21 cellular contexts compared by ENCODE assay signal in genomic region chr2:105395691-105396090, GRCh38. TPM values are rescaled to one million over a fixed set of nuclear protein-coding genes. Genes with fewer than 3 reads are reported as not detected.
DNase-seq lines count a peak whose midpoint lies in the region; ATAC-seq, FAIRE-seq and TF ChIP-seq lines count a peak whose summit lies in the region.
"Had no signal": no experiment of that assay in that cellular context is flagged by ENCODE, and none has a peak within 500 bp of the region (broad histone marks: within the 10 kb centered on the region; RNA-seq: fewer than 3 reads in every experiment).

No MANE protein-coding gene starts in this region.

- H3K9ac ChIP-seq in HepG2 (ENCODE audit: insufficient read depth, low read depth, low read length) (0 out of 2 replicates have a peak overlapping the region, but pooled peaks have one; percentile 2), mucosa of rectum (ENCODE audit: low read depth in 1 of 2, low read length in 2 of 2) (peak overlapping the region in 1 of 2 donors; percentile 29)

- TF ChIP-seq EP300 in HepG2 (IDR thresholded peaks at IDR 0.05; ENCODE audit: low read depth in 2 of 2, low read length in 2 of 2) (no peak), HepG2 (CRISPR knock-in tag; IDR thresholded peaks at IDR 0.05; ENCODE audit: borderline replicate concordance) (no peak)

- H3K27ac Mint-ChIP-seq in activated CD4-positive, alpha-beta T cell treated with anti-CD3 and anti-CD28 coated beads, Interleukin-2, amount 10 ng/mL, durations not matched to agents 7 days and 5 days: no peak overlapping the region
- H3K27ac Mint-ChIP-seq: activated CD8-positive, alpha-beta T cell treated with anti-CD3 and anti-CD28 coated beads for 36 hours; naive thymus-derived CD8-positive, alpha-beta T cell; T-helper 2 cell treated with Interferon-gamma antibody and Interleukin-4, amounts not matched to agents 5 μg/mL and 100 μg/mL, for 36 hours had no signal

- no peaks in the 10 kb centered on the region for H4K20me1 ChIP-seq in HepG2 (ENCODE audit: insufficient read depth, low read length)

- CTCF ChIA-PET in HepG2 (lab: Yijun Ruan, JAX; ENCODE audit: low intra/inter-chr PET ratio, low total read pairs): no interaction called here
- CTCF ChIA-PET in activated CD4-positive, alpha-beta T cell treated with anti-CD3 and anti-CD28 coated beads, Interleukin-2, amount 10 ng/mL, durations not matched to agents 7 days and 5 days (lab: Charles Lee): no interaction called here

- TF ChIP-seq CTCF in HepG2 (CRISPR knock-in tag; IDR thresholded peaks at IDR 0.05) (no peak), right lobe of liver (IDR thresholded peaks at IDR 0.05) (no peak), choroid plexus epithelial cell (conservative IDR thresholded peaks at IDR 0.05; ENCODE audit: low read depth, low read length) (no peak), vagina (IDR thresholded peaks at IDR 0.05) (no peak)

- no peak overlapping the region for H3K4me3 ChIP-seq in HepG2 (replicated peaks in 1 of 3; ENCODE audit: insufficient read depth in 1 of 3, low read depth in 2 of 3, low read length in 3 of 3)
- H3K4me3 ChIP-seq in right lobe of liver: no peak overlapping the region
- H3K4me3 ChIP-seq in choroid plexus epithelial cell (ENCODE audit: low read depth, low read length): peak overlapping the region; percentile 100
- H3K4me3 ChIP-seq in mucosa of rectum (ENCODE audit: low read length in 2 of 2): peak overlapping the region in 1 of 2 donors; percentile 45
- H3K4me3 ChIP-seq in vagina: peak overlapping the region in 1 of 2 donors; percentile 84
- H3K4me3 ChIP-seq: GM12878, upper lobe of right lung had no signal

- no peak overlapping the region for H3K4me3 Mint-ChIP-seq in activated CD4-positive, alpha-beta T cell treated with anti-CD3 and anti-CD28 coated beads, Interleukin-2, amount 10 ng/mL, durations not matched to agents 7 days and 5 days
- H3K4me3 Mint-ChIP-seq: activated CD8-positive, alpha-beta T cell treated with anti-CD3 and anti-CD28 coated beads for 36 hours; T-helper 2 cell treated with Interferon-gamma antibody and Interleukin-4, amounts not matched to agents 5 μg/mL and 100 μg/mL, for 36 hours had no signal

- H3K4me2 ChIP-seq in HepG2 (ENCODE audit: low read depth, low read length): peak overlapping the region; percentile 78; the same call in 1 of the 2 replicates

- WGBS in HepG2 (ENCODE audit: low lambda C conversion rate): 96% methylated on average over 7 of the region's 7 CpGs
- WGBS in right lobe of liver (ENCODE audit: insufficient coverage, low coverage, low lambda C conversion rate, missing lambda C conversion rate): 90% methylated on average over 5 of the region's 7 CpGs

- no peak overlapping the region for H2AFZ ChIP-seq in HepG2 (ENCODE audit: low read length)

- in situ Hi-C loops in HepG2 (cut with HindIII; ENCODE audit: extremely low pct_ligation_motif_present, low pct_unique_long_range_greater_than_20kb): no loop called here

- no peaks in the 10 kb centered on the region for H3K9me3 ChIP-seq in HepG2 (ENCODE audit: low read length)
- no peaks in the 10 kb centered on the region for H3K9me3 ChIP-seq in right lobe of liver
- no peaks in the 10 kb centered on the region for H3K9me3 ChIP-seq in mucosa of rectum (ENCODE audit: control insufficient read depth in 2 of 2, low read length in 2 of 2)
- H3K9me3 ChIP-seq in vagina: no peaks in the 10 kb centered on the region
- H3K9me3 ChIP-seq: upper lobe of right lung had no signal

- H3K79me2 ChIP-seq in HepG2 (ENCODE audit: insufficient read depth, low read length): peaks cover 28% of the 10 kb centered on the region

- TF ChIP-seq POLR2A in HepG2 (IDR thresholded peaks at IDR 0.05; ENCODE audit: insufficient read depth in 1 of 2, low read depth in 2 of 2, low read length in 2 of 2): no peak
- TF ChIP-seq POLR2A in right lobe of liver (IDR thresholded peaks at IDR 0.05): no peak
- no peak for TF ChIP-seq POLR2A in vagina (IDR thresholded peaks at IDR 0.05)

- no peaks in the 10 kb centered on the region for H3K9me3 Mint-ChIP-seq in activated CD4-positive, alpha-beta T cell treated with anti-CD3 and anti-CD28 coated beads, Interleukin-2, amount 10 ng/mL, durations not matched to agents 7 days and 5 days
- H3K9me3 Mint-ChIP-seq: activated CD8-positive, alpha-beta T cell treated with anti-CD3 and anti-CD28 coated beads for 36 hours; naive thymus-derived CD8-positive, alpha-beta T cell; T-helper 2 cell treated with Interferon-gamma antibody and Interleukin-4, amounts not matched to agents 5 μg/mL and 100 μg/mL, for 36 hours had no signal

- H3K27ac ChIP-seq in HepG2 (ENCODE audit: extremely low read length, insufficient read depth, low read length) (peak overlapping the region; percentile 58), right lobe of liver (no peak overlapping the region), mucosa of rectum (ENCODE audit: low read depth in 2 of 2, low read length in 2 of 2) (peak overlapping the region; percentile 13 to 81), vagina (peak overlapping the region; percentile 53)
- H3K27ac ChIP-seq: upper lobe of right lung had no signal

- H3K4me1 ChIP-seq in HepG2 (ENCODE audit: insufficient read depth, low read length) (peaks cover 71% of the 10 kb centered on the region), right lobe of liver (peaks cover 0 to 7% (median 0%) of the 10 kb centered on the region in 4 donors), mucosa of rectum (ENCODE audit: control insufficient read depth in 2 of 2, insufficient read depth in 2 of 2, low read length in 2 of 2) (peaks cover 10 to 57% of the 10 kb centered on the region in 2 donors), vagina (peaks cover 21% of the 10 kb centered on the region)

- BruUV-seq in HepG2 (replicated peaks; lab: Mats Ljungman, UMichigan): no TSS peak

- peaks cover 21% of the 10 kb centered on the region for H3K27me3 Mint-ChIP-seq in activated CD4-positive, alpha-beta T cell treated with anti-CD3 and anti-CD28 coated beads, Interleukin-2, amount 10 ng/mL, durations not matched to agents 7 days and 5 days

- no peaks in the 10 kb centered on the region for H3K36me3 Mint-ChIP-seq in activated CD4-positive, alpha-beta T cell treated with anti-CD3 and anti-CD28 coated beads, Interleukin-2, amount 10 ng/mL, durations not matched to agents 7 days and 5 days (ENCODE audit: low read depth)
- H3K36me3 Mint-ChIP-seq: naive thymus-derived CD8-positive, alpha-beta T cell had no signal

- ATAC-seq in HepG2: no peak
- no peak for ATAC-seq in right lobe of liver
- ATAC-seq: activated CD8-positive, alpha-beta T cell treated with anti-CD3 and anti-CD28 coated beads for 36 hours; GM12878; naive thymus-derived CD8-positive, alpha-beta T cell; upper lobe of right lung had no signal

- TF ChIP-seq RAD21 in HepG2 (CRISPR knock-in tag; IDR thresholded peaks at IDR 0.05): no peak

- DNase-seq in HepG2 (ENCODE audit: low spot score): no peak
- DNase-seq in right lobe of liver: no peak
- DNase-seq in choroid plexus epithelial cell (ENCODE audit: low read depth): peak; percentile 40
- no peak for DNase-seq in vagina (ENCODE audit: extremely low spot score in 2 of 2)
- DNase-seq in ecto neural progenitor cell (ENCODE audit: low spot score): no peak
- no peak for DNase-seq in NCI-H82 (lab: John Stamatoyannopoulos, UW)
- no peak for DNase-seq in activated CD4-positive, alpha-beta T cell treated with anti-CD3 and anti-CD28 coated beads, Interleukin-2, amount 10 ng/mL, durations not matched to agents 7 days and 5 days
- DNase-seq: activated CD8-positive, alpha-beta T cell treated with anti-CD3 and anti-CD28 coated beads for 36 hours; activated gamma-delta T cell; DND-41; foreskin fibroblast; naive thymus-derived CD8-positive, alpha-beta T cell; NCI-H187; NCI-H524; RPMI8226; stimulated activated CD4-positive, alpha-beta T cell treated with anti-CD3 and anti-CD28 coated beads, Interleukin-15, amount 100 ng/mL, for 24 hours; upper lobe of right lung had no signal

- POLR2A ChIA-PET in HepG2 (lab: Yijun Ruan, JAX): no interaction called here
- POLR2A ChIA-PET in activated CD4-positive, alpha-beta T cell treated with anti-CD3 and anti-CD28 coated beads, Interleukin-2, amount 10 ng/mL, durations not matched to agents 7 days and 5 days (lab: Charles Lee): no interaction called here

- no peak for FAIRE-seq in HepG2 (lab: Jason Lieb, UNC)
- FAIRE-seq: GM12878, islet of Langerhans had no signal

- intact Hi-C loops in HepG2 (cut with micrococcal nuclease; ENCODE audit: unreplicated experiment) (no loop called here), right lobe of liver (cut with DNase I) (no loop called here), vagina (cut with DNase I) (no loop called here)

- H3K36me3 ChIP-seq in HepG2 (replicated peaks in 1 of 2; ENCODE audit: control insufficient read depth in 1 of 2, insufficient read depth in 2 of 2, low read length in 2 of 2): peaks cover 0 to 3% of the 10 kb centered on the region in 2 experiments; a peak in 2 of 5 replicates
- no peaks in the 10 kb centered on the region for H3K36me3 ChIP-seq in right lobe of liver
- H3K36me3 ChIP-seq in mucosa of rectum (ENCODE audit: control insufficient read depth in 2 of 2, insufficient read depth in 2 of 2, low read length in 2 of 2): peaks cover 4% of the 10 kb centered on the region in 2 donors
- peaks cover 0 to 4% of the 10 kb centered on the region in 2 donors for H3K36me3 ChIP-seq in vagina
- H3K36me3 ChIP-seq: upper lobe of right lung had no signal

- H3K27me3 ChIP-seq in HepG2 (ENCODE audit: control insufficient read depth in 1 of 2, insufficient read depth in 2 of 2, low read length in 2 of 2): peaks cover 0 to 6% of the 10 kb centered on the region in 2 experiments; a peak in 2 of 5 replicates
- H3K27me3 ChIP-seq in right lobe of liver: no peaks in the 10 kb centered on the region
- H3K27me3 ChIP-seq in mucosa of rectum (ENCODE audit: control insufficient read depth in 2 of 2, insufficient read depth in 2 of 2, low read length in 2 of 2): peaks cover 0 to 3% of the 10 kb centered on the region in 2 donors
- no peaks in the 10 kb centered on the region for H3K27me3 ChIP-seq in vagina

- peaks cover 12% of the 10 kb centered on the region for H3K4me1 Mint-ChIP-seq in activated CD4-positive, alpha-beta T cell treated with anti-CD3 and anti-CD28 coated beads, Interleukin-2, amount 10 ng/mL, durations not matched to agents 7 days and 5 days

RNA-seq across cellular contexts. Expression of gene FHL2, which starts 3.2 kb away (rescaled TPM):
- total RNA-seq in HepG2 (2016; rRNA removed; fragmentation: Illumina TruSeq; extraction: Trizol): 1.9 and 2.3 TPM in 2 replicates
- 1.4 and 1.6 TPM in 2 replicates for total RNA-seq in HepG2 (2016; cell fraction: cytosol; rRNA removed; fragmentation: Illumina TruSeq; extraction: Trizol; ENCODE audit: low read depth)
- total RNA-seq in HepG2 (2016; cell fraction: insoluble cytoplasmic fraction; rRNA removed; fragmentation: Illumina TruSeq; extraction: Trizol): 1.9 and 2.3 TPM in 2 replicates
- 1.4 and 1.7 TPM in 2 replicates for total RNA-seq in HepG2 (2016; cell fraction: membrane; rRNA removed; fragmentation: Illumina TruSeq; extraction: Trizol)
- total RNA-seq in HepG2 (2016; cell fraction: nucleus; rRNA removed; fragmentation: Illumina TruSeq; extraction: Trizol): 0.53 and 0.87 TPM in 2 replicates
- polyA plus RNA-seq in HepG2 (2011; rRNA removed): 44.2 and 74.8 TPM in 2 replicates
- 51.8 and 84.3 TPM in 2 replicates for polyA plus RNA-seq in HepG2 (2011; cell fraction: cytosol; rRNA removed)
- 19.1 and 28.9 TPM in 2 replicates for polyA plus RNA-seq in HepG2 (2011; cell fraction: nucleus; rRNA removed)
- 51.1 and 56.1 TPM in 2 replicates for polyA plus RNA-seq in HepG2 (2012)
- polyA plus RNA-seq in HepG2 (2016; cell fraction: cytosol; fragmentation: Illumina TruSeq; extraction: Trizol; ENCODE audit: low read depth): 1.8 and 2.5 TPM in 2 replicates
- 3.4 and 3.5 TPM in 2 replicates for polyA plus RNA-seq in HepG2 (2016; cell fraction: insoluble cytoplasmic fraction; fragmentation: Illumina TruSeq; extraction: Trizol; ENCODE audit: low read depth)
- polyA plus RNA-seq in HepG2 (2016; cell fraction: membrane; fragmentation: Illumina TruSeq; extraction: Trizol; ENCODE audit: low read depth): 1.9 and 2.2 TPM in 2 replicates
- polyA plus RNA-seq in HepG2 (2016; cell fraction: nucleus; fragmentation: Illumina TruSeq; extraction: Trizol; ENCODE audit: insufficient read depth, low read depth): 1.0 and 1.6 TPM in 2 replicates
- polyA minus RNA-seq in HepG2 (2011; rRNA and poly(A)+ RNA removed; ENCODE audit: low replicate concordance): 56.1 and 100.0 TPM in 2 replicates
- 18.5 and 23.7 TPM in 2 replicates for polyA minus RNA-seq in HepG2 (2011; cell fraction: cytosol; rRNA and poly(A)+ RNA removed)
- 28.0 and 37.5 TPM in 2 replicates for polyA minus RNA-seq in HepG2 (2011; cell fraction: nucleus; rRNA and poly(A)+ RNA removed)
- 10 to 100 TPM in 3 of 6 experiments, 1 to 10 TPM in 3; 4.2 to 36.6 (median 12.0) TPM for total RNA-seq in right lobe of liver
- 62.1 TPM for total RNA-seq in vagina
- 1 to 10 TPM; 3.6 TPM for total RNA-seq in activated CD4-positive, alpha-beta T cell treated with anti-CD3 and anti-CD28 coated beads, Interleukin-2, amount 10 ng/mL, durations not matched to agents 7 days and 5 days
- total RNA-seq: naive thymus-derived CD8-positive, alpha-beta T cell had no signal

RNA-seq across cellular contexts. Expression of gene C2orf49, which starts 58.4 kb away (rescaled TPM):
- 28.8 and 35.6 TPM in 2 replicates for total RNA-seq in HepG2 (2016; rRNA removed; fragmentation: Illumina TruSeq; extraction: Trizol)
- 13.5 and 14.5 TPM in 2 replicates for total RNA-seq in HepG2 (2016; cell fraction: cytosol; rRNA removed; fragmentation: Illumina TruSeq; extraction: Trizol; ENCODE audit: low read depth)
- total RNA-seq in HepG2 (2016; cell fraction: insoluble cytoplasmic fraction; rRNA removed; fragmentation: Illumina TruSeq; extraction: Trizol): 30.8 and 40.4 TPM in 2 replicates
- 17.9 and 19.2 TPM in 2 replicates for total RNA-seq in HepG2 (2016; cell fraction: membrane; rRNA removed; fragmentation: Illumina TruSeq; extraction: Trizol)
- total RNA-seq in HepG2 (2016; cell fraction: nucleus; rRNA removed; fragmentation: Illumina TruSeq; extraction: Trizol): 16.1 and 20.5 TPM in 2 replicates
- 21.6 and 24.7 TPM in 2 replicates for polyA plus RNA-seq in HepG2 (2011; rRNA removed)
- polyA plus RNA-seq in HepG2 (2011; cell fraction: cytosol; rRNA removed): 10.0 and 13.2 TPM in 2 replicates
- 9.5 and 13.6 TPM in 2 replicates for polyA plus RNA-seq in HepG2 (2011; cell fraction: nucleus; rRNA removed)
- 28.0 and 30.9 TPM in 2 replicates for polyA plus RNA-seq in HepG2 (2012)
- 4.6 and 4.9 TPM in 2 replicates for polyA plus RNA-seq in HepG2 (2016; cell fraction: cytosol; fragmentation: Illumina TruSeq; extraction: Trizol; ENCODE audit: low read depth)
- 31.3 and 31.7 TPM in 2 replicates for polyA plus RNA-seq in HepG2 (2016; cell fraction: insoluble cytoplasmic fraction; fragmentation: Illumina TruSeq; extraction: Trizol; ENCODE audit: low read depth)
- polyA plus RNA-seq in HepG2 (2016; cell fraction: membrane; fragmentation: Illumina TruSeq; extraction: Trizol; ENCODE audit: low read depth): 5.2 and 7.1 TPM in 2 replicates
- 19.7 and 25.5 TPM in 2 replicates for polyA plus RNA-seq in HepG2 (2016; cell fraction: nucleus; fragmentation: Illumina TruSeq; extraction: Trizol; ENCODE audit: insufficient read depth, low read depth)
- polyA minus RNA-seq in HepG2 (2011; rRNA and poly(A)+ RNA removed; ENCODE audit: low replicate concordance): 6.4 and 9.7 TPM in 2 replicates
- polyA minus RNA-seq in HepG2 (2011; cell fraction: cytosol; rRNA and poly(A)+ RNA removed): 14.1 and 14.5 TPM in 2 replicates
- 27.2 and 30.3 TPM in 2 replicates for polyA minus RNA-seq in HepG2 (2011; cell fraction: nucleus; rRNA and poly(A)+ RNA removed)
- total RNA-seq in right lobe of liver: 1 to 10 TPM; 3.9 to 7.4 (median 6.4) TPM
- 14.0 TPM for total RNA-seq in vagina
- 10 to 100 TPM; 23.5 to 24.5 TPM for total RNA-seq in activated CD4-positive, alpha-beta T cell treated with anti-CD3 and anti-CD28 coated beads, Interleukin-2, amount 10 ng/mL, durations not matched to agents 7 days and 5 days

Comparison
In these comparisons a context has a peak if more than half of its experiments do, and no peak if none do; other contexts are left out.
1. H3K27ac ChIP-seq: peak in HepG2 (single experiment), mucosa of rectum (2 of 2) and vagina (single experiment); none in right lobe of liver (0 of 3).